Comparison of ENCODE assay signal across 25 cellular contexts in the genomic region with DNA sequence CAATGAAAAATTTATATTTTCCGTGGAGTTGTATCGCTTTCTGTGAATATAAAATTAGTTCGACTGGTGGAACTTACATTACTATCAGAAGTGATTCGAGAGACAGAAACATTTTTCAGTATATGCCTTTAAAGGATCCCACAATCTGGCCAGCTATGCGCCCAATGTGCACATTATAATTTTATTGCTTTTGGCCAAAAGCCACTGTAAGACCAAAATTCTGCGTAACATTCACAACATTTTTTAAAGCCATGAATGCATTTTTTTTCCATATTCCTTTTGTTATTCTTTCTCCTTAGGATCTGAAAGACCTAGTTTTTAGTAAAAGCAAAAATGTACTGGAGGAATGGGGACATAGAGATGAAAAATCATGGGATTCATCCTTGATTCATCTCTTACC.
"Had no signal": no experiment of that assay in that cellular context is flagged by ENCODE, and none has a peak within 500 bp of the region (broad histone marks: within the 10 kb centered on the region; RNA-seq: fewer than 3 reads in every experiment).

No MANE protein-coding gene starts in this region.

- H3K27me3 Mint-ChIP-seq: activated CD8-positive, alpha-beta memory T cell treated with anti-CD3 and anti-CD28 coated beads, Interleukin-2, amount 10 ng/mL, durations not matched to agents 7 days and 5 days; activated naive CD4-positive, alpha-beta T cell treated with anti-CD3 and anti-CD28 coated beads, Interleukin-2, amount 50 U/mL, for 24 hours; activated T-cell treated with anti-CD3 and anti-CD28 coated beads, Interleukin-2, amount 50 U/mL, for 24 hours; T-helper 17 cell had no signal

- H3K4me3 ChIP-seq: ascending aorta, Peyer's patch, SJSA1 had no signal

- H3K36me3 Mint-ChIP-seq: activated CD8-positive, alpha-beta memory T cell treated with anti-CD3 and anti-CD28 coated beads, Interleukin-2, amount 10 ng/mL, durations not matched to agents 7 days and 5 days; activated naive CD4-positive, alpha-beta T cell treated with anti-CD3 and anti-CD28 coated beads, Interleukin-2, amount 50 U/mL, for 24 hours; WTC11 had no signal

- H3K27ac Mint-ChIP-seq: activated CD8-positive, alpha-beta memory T cell treated with anti-CD3 and anti-CD28 coated beads, Interleukin-2, amount 10 ng/mL, durations not matched to agents 7 days and 5 days; activated naive CD4-positive, alpha-beta T cell treated with anti-CD3 and anti-CD28 coated beads, Interleukin-2, amount 50 U/mL, for 24 hours; activated T-cell treated with anti-CD3 and anti-CD28 coated beads, Interleukin-2, amount 50 U/mL, for 24 hours; activated T-helper 1 cell treated with anti-CD3 and anti-CD28 coated beads, Interleukin-12 subunit alpha, Interleukin-12 subunit beta, Interleukin-2, Interleukin-4 antibody, amounts not matched to agents 30 ng/mL and 10 ng/mL and 1 ng/mL, durations not matched to agents 14 hours and 24 hours and 36 hours; T-helper 17 cell; WTC11 had no signal

- H3K4me3 Mint-ChIP-seq: activated CD8-positive, alpha-beta memory T cell treated with anti-CD3 and anti-CD28 coated beads, Interleukin-2, amount 10 ng/mL, durations not matched to agents 7 days and 5 days; activated naive CD4-positive, alpha-beta T cell treated with anti-CD3 and anti-CD28 coated beads, Interleukin-2, amount 50 U/mL, for 24 hours; activated T-cell treated with anti-CD3 and anti-CD28 coated beads, Interleukin-2, amount 50 U/mL, for 24 hours; activated T-helper 1 cell treated with anti-CD3 and anti-CD28 coated beads, Interleukin-12 subunit alpha, Interleukin-12 subunit beta, Interleukin-2, Interleukin-4 antibody, amounts not matched to agents 30 ng/mL and 10 ng/mL and 1 ng/mL, durations not matched to agents 14 hours and 24 hours and 36 hours; T-helper 17 cell; WTC11 had no signal

- ATAC-seq: activated CD8-positive, alpha-beta memory T cell treated with anti-CD3 and anti-CD28 coated beads, Interleukin-2, amount 10 ng/mL, durations not matched to agents 7 days and 5 days; T-helper 17 cell; WTC11 had no signal

- H3K4me1 ChIP-seq: ascending aorta, Peyer's patch had no signal

- H3K27me3 ChIP-seq: ascending aorta, Peyer's patch, SJSA1 had no signal

- H3K9me3 Mint-ChIP-seq: activated naive CD4-positive, alpha-beta T cell treated with anti-CD3 and anti-CD28 coated beads, Interleukin-2, amount 50 U/mL, for 24 hours; activated T-cell treated with anti-CD3 and anti-CD28 coated beads, Interleukin-2, amount 50 U/mL, for 24 hours; activated T-helper 1 cell treated with anti-CD3 and anti-CD28 coated beads, Interleukin-12 subunit alpha, Interleukin-12 subunit beta, Interleukin-2, Interleukin-4 antibody, amounts not matched to agents 30 ng/mL and 10 ng/mL and 1 ng/mL, durations not matched to agents 14 hours and 24 hours and 36 hours had no signal

- DNase-seq: activated CD4-positive, alpha-beta T cell treated with anti-CD3 and anti-CD28 coated beads for 48 hours; activated CD4-positive, alpha-beta T cell treated with anti-CD3 and anti-CD28 coated beads, Interleukin-2, amount 50 U/mL, for 48 hours; activated CD4-positive, CD25-positive, alpha-beta regulatory T cell treated with anti-CD3 and anti-CD28 coated beads, Interleukin-2, amount 50 U/mL, for 72 hours; activated CD8-positive, alpha-beta memory T cell treated with anti-CD3 and anti-CD28 coated beads, Interleukin-2, amount 10 ng/mL, durations not matched to agents 7 days and 5 days; activated effector memory CD4-positive, alpha-beta T cell treated with Interleukin-2 at 50 U/mL for 16 hours; activated naive CD4-positive, alpha-beta T cell; activated T-cell treated with anti-CD3 and anti-CD28 coated beads, Interleukin-2, amount 50 U/mL, for 24 hours; amniotic stem cell; KG1; NCI-H1048; NCI-H146; NCI-H187 treated with DMSO at 0.1 percent for 48 hours; NCI-H2081 treated with DMSO at 0.1 percent for 48 hours; NCI-H446; NCI-H524; Peyer's patch; Right ventricle myocardium superior; T-helper 17 cell; T-helper 9 cell had no signal

- H3K36me3 ChIP-seq: ascending aorta, Peyer's patch, SJSA1 had no signal

- H3K9me3 ChIP-seq: ascending aorta, Peyer's patch, SJSA1 had no signal

- H3K4me1 Mint-ChIP-seq: activated naive CD4-positive, alpha-beta T cell treated with anti-CD3 and anti-CD28 coated beads, Interleukin-2, amount 50 U/mL, for 24 hours had no signal

- H3K27ac ChIP-seq: ascending aorta, Peyer's patch, RWPE1, SJSA1 had no signal
